Comparison of ENCODE assay signal across 21 cellular contexts in genomic region chr16:71507061-71507460, GRCh38. TPM values are rescaled to one million over a fixed set of nuclear protein-coding genes. Genes with fewer than 3 reads are reported as not detected.
DNase-seq lines count a peak whose midpoint lies in the region; ATAC-seq, FAIRE-seq and TF ChIP-seq lines count a peak whose summit lies in the region.
"Had no signal": no experiment of that assay in that cellular context is flagged by ENCODE, and none has a peak within 500 bp of the region (broad histone marks: within the 10 kb centered on the region; RNA-seq: fewer than 3 reads in every experiment).

No MANE protein-coding gene starts in this region.

- H3K27me3 ChIP-seq in HepG2 (ENCODE audit: control insufficient read depth in 1 of 2, insufficient read depth in 2 of 2, low read length in 2 of 2) (peaks cover 0 to 9% of the 10 kb centered on the region in 2 experiments; a peak in 1 of 5 replicates), right lobe of liver (no peaks in the 10 kb centered on the region)
- H3K27me3 ChIP-seq: BLaER1 had no signal

- DNase-seq in HepG2 (ENCODE audit: low spot score) (no peak), right lobe of liver (no peak), Calu3 (no peak), AML-193 (lab: John Stamatoyannopoulos, UW) (no peak)
- DNase-seq in activated T-helper 1 cell treated with anti-CD3 and anti-CD28 coated beads, Interleukin-12 subunit alpha, Interleukin-12 subunit beta, Interleukin-2, Interleukin-4 antibody, amounts not matched to agents 30 ng/mL and 10 ng/mL and 1 ng/mL, durations not matched to agents 14 hours and 24 hours and 36 hours (ENCODE audit: low spot score), result no peak
- DNase-seq: 8988T; BE2C; C1 segment of cervical spinal cord; CD4-positive, alpha-beta memory T cell; CD4-positive, CD25-positive, alpha-beta regulatory T cell; CD8-positive, alpha-beta memory T cell; COR-L47; DMS79 treated with DMSO at 0.1 percent for 48 hours; GF-D8 had no signal

- WGBS in HepG2 (ENCODE audit: low lambda C conversion rate), result 0% methylated on average over 1 of the region's 1 CpG
- WGBS in right lobe of liver (ENCODE audit: insufficient coverage, low coverage, low lambda C conversion rate, missing lambda C conversion rate), result 56% methylated on average over 1 of the region's 1 CpG

- TF ChIP-seq POLR2A in HepG2 (IDR thresholded peaks at IDR 0.05; ENCODE audit: insufficient read depth in 1 of 2, low read depth in 2 of 2, low read length in 2 of 2) (no peak), right lobe of liver (IDR thresholded peaks at IDR 0.05) (no peak)

- no peaks in the 10 kb centered on the region for H3K36me3 ChIP-seq in HepG2 (replicated peaks in 1 of 2; ENCODE audit: control insufficient read depth in 1 of 2, insufficient read depth in 2 of 2, low read length in 2 of 2)
- H3K36me3 ChIP-seq in right lobe of liver, result no peaks in the 10 kb centered on the region
- H3K36me3 ChIP-seq: BE2C, BLaER1 had no signal

- H3K27me3 Mint-ChIP-seq in Calu3 (ENCODE audit: unreplicated experiment), result no peaks in the 10 kb centered on the region
- peaks cover 5% of the 10 kb centered on the region for H3K27me3 Mint-ChIP-seq in activated T-helper 1 cell treated with anti-CD3 and anti-CD28 coated beads, Interleukin-12 subunit alpha, Interleukin-12 subunit beta, Interleukin-2, Interleukin-4 antibody, amounts not matched to agents 30 ng/mL and 10 ng/mL and 1 ng/mL, durations not matched to agents 14 hours and 24 hours and 36 hours (ENCODE audit: insufficient read depth)

- H3K4me1 Mint-ChIP-seq in Calu3 (ENCODE audit: low read depth, unreplicated experiment), result peaks cover 30% of the 10 kb centered on the region
- H3K4me1 Mint-ChIP-seq in activated T-helper 1 cell treated with anti-CD3 and anti-CD28 coated beads, Interleukin-12 subunit alpha, Interleukin-12 subunit beta, Interleukin-2, Interleukin-4 antibody, amounts not matched to agents 30 ng/mL and 10 ng/mL and 1 ng/mL, durations not matched to agents 14 hours and 24 hours and 36 hours (ENCODE audit: low read depth), result no peaks in the 10 kb centered on the region
- H3K4me1 Mint-ChIP-seq: CD14-positive monocyte; CD4-positive, alpha-beta memory T cell; CD4-positive, CD25-positive, alpha-beta regulatory T cell; CD8-positive, alpha-beta memory T cell had no signal

- peaks cover 5% of the 10 kb centered on the region for H3K9me3 Mint-ChIP-seq in Calu3 (ENCODE audit: low read depth, unreplicated experiment)
- H3K9me3 Mint-ChIP-seq in activated T-helper 1 cell treated with anti-CD3 and anti-CD28 coated beads, Interleukin-12 subunit alpha, Interleukin-12 subunit beta, Interleukin-2, Interleukin-4 antibody, amounts not matched to agents 30 ng/mL and 10 ng/mL and 1 ng/mL, durations not matched to agents 14 hours and 24 hours and 36 hours, result no peaks in the 10 kb centered on the region
- H3K9me3 Mint-ChIP-seq: CD4-positive, alpha-beta memory T cell; CD4-positive, CD25-positive, alpha-beta regulatory T cell; CD8-positive, alpha-beta memory T cell had no signal

- peak overlapping the region; percentile 1 for H3K27ac Mint-ChIP-seq in Calu3 (ENCODE audit: unreplicated experiment)
- H3K27ac Mint-ChIP-seq in activated T-helper 1 cell treated with anti-CD3 and anti-CD28 coated beads, Interleukin-12 subunit alpha, Interleukin-12 subunit beta, Interleukin-2, Interleukin-4 antibody, amounts not matched to agents 30 ng/mL and 10 ng/mL and 1 ng/mL, durations not matched to agents 14 hours and 24 hours and 36 hours, result no peak overlapping the region
- H3K27ac Mint-ChIP-seq: CD4-positive, alpha-beta memory T cell; CD4-positive, CD25-positive, alpha-beta regulatory T cell; CD8-positive, alpha-beta memory T cell had no signal

- H2AFZ ChIP-seq in HepG2 (ENCODE audit: low read length), result no peak overlapping the region

- in situ Hi-C loops in HepG2 (cut with HindIII; ENCODE audit: extremely low pct_ligation_motif_present, low pct_unique_long_range_greater_than_20kb), result no loop called here

- no peak overlapping the region for H3K4me3 Mint-ChIP-seq in Calu3 (ENCODE audit: low read depth, unreplicated experiment)
- no peak overlapping the region for H3K4me3 Mint-ChIP-seq in activated T-helper 1 cell treated with anti-CD3 and anti-CD28 coated beads, Interleukin-12 subunit alpha, Interleukin-12 subunit beta, Interleukin-2, Interleukin-4 antibody, amounts not matched to agents 30 ng/mL and 10 ng/mL and 1 ng/mL, durations not matched to agents 14 hours and 24 hours and 36 hours
- H3K4me3 Mint-ChIP-seq: CD14-positive monocyte; CD4-positive, alpha-beta memory T cell; CD4-positive, CD25-positive, alpha-beta regulatory T cell; CD8-positive, alpha-beta memory T cell had no signal

- no peaks in the 10 kb centered on the region for H3K4me1 ChIP-seq in HepG2 (ENCODE audit: insufficient read depth, low read length)
- H3K4me1 ChIP-seq in right lobe of liver, result no peaks in the 10 kb centered on the region
- H3K4me1 ChIP-seq: BE2C, BLaER1 had no signal

- TF ChIP-seq CTCF in HepG2 (CRISPR knock-in tag; IDR thresholded peaks at IDR 0.05) (no peak), right lobe of liver (IDR thresholded peaks at IDR 0.05) (no peak), Calu3 (IDR thresholded peaks at IDR 0.05; ENCODE audit: unreplicated experiment) (no peak)

- H3K36me3 Mint-ChIP-seq in Calu3 (ENCODE audit: insufficient read depth, unreplicated experiment), result peaks cover 5% of the 10 kb centered on the region
- no peaks in the 10 kb centered on the region for H3K36me3 Mint-ChIP-seq in activated T-helper 1 cell treated with anti-CD3 and anti-CD28 coated beads, Interleukin-12 subunit alpha, Interleukin-12 subunit beta, Interleukin-2, Interleukin-4 antibody, amounts not matched to agents 30 ng/mL and 10 ng/mL and 1 ng/mL, durations not matched to agents 14 hours and 24 hours and 36 hours (ENCODE audit: low read depth)
- H3K36me3 Mint-ChIP-seq: CD14-positive monocyte; CD4-positive, alpha-beta memory T cell; CD4-positive, CD25-positive, alpha-beta regulatory T cell; CD8-positive, alpha-beta memory T cell had no signal

- ATAC-seq in HepG2 (no peak), right lobe of liver (no peak)

- CTCF ChIA-PET in HepG2 (lab: Yijun Ruan, JAX; ENCODE audit: low intra/inter-chr PET ratio, low total read pairs), result no interaction called here
- CTCF ChIA-PET in Calu3 (lab: Charles Lee), result interaction anchor here (0.6 kb wide), 1 partner anchor 102 kb away, joined by 4 read pairs; no protein-coding TSS in a partner anchor

- H4K20me1 ChIP-seq in HepG2 (ENCODE audit: insufficient read depth, low read length), result no peaks in the 10 kb centered on the region
- H4K20me1 ChIP-seq: BLaER1 had no signal

- FAIRE-seq in HepG2 (lab: Jason Lieb, UNC), result no peak
- FAIRE-seq: A204.1, D721Med, G401.6, GM12891, GM19239 had no signal

- POLR2A ChIA-PET in HepG2 (lab: Yijun Ruan, JAX), result no interaction called here

- no peak for TF ChIP-seq RAD21 in HepG2 (CRISPR knock-in tag; IDR thresholded peaks at IDR 0.05)

- H3K27ac ChIP-seq in HepG2 (ENCODE audit: extremely low read length, insufficient read depth, low read length) (no peak overlapping the region), right lobe of liver (no peak overlapping the region)
- H3K27ac ChIP-seq: BLaER1 had no signal

- no peak overlapping the region for H3K9ac ChIP-seq in HepG2 (ENCODE audit: insufficient read depth, low read depth, low read length)
- H3K9ac ChIP-seq: BLaER1 had no signal

- BruUV-seq in HepG2 (replicated peaks; lab: Mats Ljungman, UMichigan) (no TSS peak), Calu3 (replicated peaks; lab: Mats Ljungman, UMichigan) (no TSS peak)

- H3K79me2 ChIP-seq in HepG2 (ENCODE audit: insufficient read depth, low read length), result no peaks in the 10 kb centered on the region

- H3K4me3 ChIP-seq in HepG2 (replicated peaks in 1 of 3; ENCODE audit: insufficient read depth in 1 of 3, low read depth in 2 of 3, low read length in 3 of 3), result no peak overlapping the region
- H3K4me3 ChIP-seq in right lobe of liver, result no peak overlapping the region
- H3K4me3 ChIP-seq: BLaER1 had no signal

- H3K4me2 ChIP-seq in HepG2 (ENCODE audit: low read depth, low read length), result no peak overlapping the region
- H3K4me2 ChIP-seq: BLaER1 had no signal

- no peaks in the 10 kb centered on the region for H3K9me3 ChIP-seq in HepG2 (ENCODE audit: low read length)
- no peaks in the 10 kb centered on the region for H3K9me3 ChIP-seq in right lobe of liver
- H3K9me3 ChIP-seq: BE2C, BLaER1 had no signal

- no peak for TF ChIP-seq EP300 in HepG2 (IDR thresholded peaks at IDR 0.05; ENCODE audit: low read depth in 2 of 2, low read length in 2 of 2)
- TF ChIP-seq EP300 in HepG2 (CRISPR knock-in tag; IDR thresholded peaks at IDR 0.05; ENCODE audit: borderline replicate concordance), result no peak

- intact Hi-C loops in HepG2 (cut with micrococcal nuclease; ENCODE audit: unreplicated experiment), result no loop called here
- intact Hi-C loops in right lobe of liver (cut with DNase I), result no loop called here
- intact Hi-C loops in Calu3 (cut with micrococcal nuclease; ENCODE audit: unreplicated experiment), result no loop called here
- intact Hi-C loops in activated T-helper 1 cell treated with anti-CD3 and anti-CD28 coated beads, Interleukin-12 subunit alpha, Interleukin-12 subunit beta, Interleukin-2, Interleukin-4 antibody, amounts not matched to agents 30 ng/mL and 10 ng/mL and 1 ng/mL, durations not matched to agents 14 hours and 24 hours and 36 hours (cut with micrococcal nuclease), result no loop called here

RNA-seq across cellular contexts. Expression of gene ZNF19, which starts 17.9 kb away (rescaled TPM):
- 4.6 and 5.8 TPM in 2 replicates for total RNA-seq in HepG2 (2016; rRNA removed; fragmentation: Illumina TruSeq; extraction: Trizol)
- total RNA-seq in HepG2 (2016; cell fraction: cytosol; rRNA removed; fragmentation: Illumina TruSeq; extraction: Trizol; ENCODE audit: low read depth), result 2.1 and 4.1 TPM in 2 replicates
- total RNA-seq in HepG2 (2016; cell fraction: insoluble cytoplasmic fraction; rRNA removed; fragmentation: Illumina TruSeq; extraction: Trizol), result 4.1 and 5.9 TPM in 2 replicates
- total RNA-seq in HepG2 (2016; cell fraction: membrane; rRNA removed; fragmentation: Illumina TruSeq; extraction: Trizol), result 5.0 and 5.7 TPM in 2 replicates
- 9.4 and 10.8 TPM in 2 replicates for total RNA-seq in HepG2 (2016; cell fraction: nucleus; rRNA removed; fragmentation: Illumina TruSeq; extraction: Trizol)
- 3.2 and 3.7 TPM in 2 replicates for polyA plus RNA-seq in HepG2 (2011; rRNA removed)
- polyA plus RNA-seq in HepG2 (2011; cell fraction: cytosol; rRNA removed), result 1.4 and 1.9 TPM in 2 replicates
- 6.9 and 16.9 TPM in 2 replicates for polyA plus RNA-seq in HepG2 (2011; cell fraction: nucleus; rRNA removed)
- 3.5 and 3.9 TPM in 2 replicates for polyA plus RNA-seq in HepG2 (2012)
- polyA plus RNA-seq in HepG2 (2016; cell fraction: cytosol; fragmentation: Illumina TruSeq; extraction: Trizol; ENCODE audit: low read depth), result 0.70 and 0.83 TPM in 2 replicates
- polyA plus RNA-seq in HepG2 (2016; cell fraction: insoluble cytoplasmic fraction; fragmentation: Illumina TruSeq; extraction: Trizol; ENCODE audit: low read depth), result 2.9 and 3.0 TPM in 2 replicates
- polyA plus RNA-seq in HepG2 (2016; cell fraction: membrane; fragmentation: Illumina TruSeq; extraction: Trizol; ENCODE audit: low read depth), result 1.4 and 1.8 TPM in 2 replicates
- polyA plus RNA-seq in HepG2 (2016; cell fraction: nucleus; fragmentation: Illumina TruSeq; extraction: Trizol; ENCODE audit: insufficient read depth, low read depth), result 5.9 and 7.3 TPM in 2 replicates
- 2.3 and 5.0 TPM in 2 replicates for polyA minus RNA-seq in HepG2 (2011; rRNA and poly(A)+ RNA removed; ENCODE audit: low replicate concordance)
- polyA minus RNA-seq in HepG2 (2011; cell fraction: cytosol; rRNA and poly(A)+ RNA removed), result 2.3 and 2.4 TPM in 2 replicates
- 20.5 and 25.0 TPM in 2 replicates for polyA minus RNA-seq in HepG2 (2011; cell fraction: nucleus; rRNA and poly(A)+ RNA removed)
- 1 to 10 TPM; 2.5 to 3.7 (median 2.6) TPM for total RNA-seq in right lobe of liver
- total RNA-seq in Calu3 (2022), result 11.1 and 11.3 TPM in 2 replicates
- 1.7 and 2.1 TPM in 2 replicates for total RNA-seq in activated T-helper 1 cell treated with anti-CD3 and anti-CD28 coated beads, Interleukin-12 subunit alpha, Interleukin-12 subunit beta, Interleukin-2, Interleukin-4 antibody, amounts not matched to agents 30 ng/mL and 10 ng/mL and 1 ng/mL, durations not matched to agents 14 hours and 24 hours and 36 hours

RNA-seq across cellular contexts. Expression of gene CHST4, which starts 19.2 kb away (rescaled TPM):
- total RNA-seq in HepG2 (2016; rRNA removed; fragmentation: Illumina TruSeq; extraction: Trizol) (not detected in 2 replicates), right lobe of liver (1 to 10 TPM; 2.0 to 6.5 (median 3.1) TPM), Calu3 (2022) (72.9 and 105 TPM in 2 replicates)
- not detected in 2 replicates for total RNA-seq in HepG2 (2016; cell fraction: cytosol; rRNA removed; fragmentation: Illumina TruSeq; extraction: Trizol; ENCODE audit: low read depth)
- total RNA-seq in HepG2 (2016; cell fraction: insoluble cytoplasmic fraction; rRNA removed; fragmentation: Illumina TruSeq; extraction: Trizol), result not detected in 2 replicates
- total RNA-seq in HepG2 (2016; cell fraction: membrane; rRNA removed; fragmentation: Illumina TruSeq; extraction: Trizol), result not detected in 2 replicates
- total RNA-seq in HepG2 (2016; cell fraction: nucleus; rRNA removed; fragmentation: Illumina TruSeq; extraction: Trizol), result not detected in 2 replicates
- polyA plus RNA-seq in HepG2 (2011; rRNA removed), result not detected in 2 replicates
- polyA plus RNA-seq in HepG2 (2011; cell fraction: cytosol; rRNA removed), result not detected in 2 replicates
- polyA plus RNA-seq in HepG2 (2011; cell fraction: nucleus; rRNA removed), result not detected in 2 replicates
- polyA plus RNA-seq in HepG2 (2012), result not detected in 2 replicates
- not detected in 2 replicates for polyA plus RNA-seq in HepG2 (2016; cell fraction: cytosol; fragmentation: Illumina TruSeq; extraction: Trizol; ENCODE audit: low read depth)
- polyA plus RNA-seq in HepG2 (2016; cell fraction: insoluble cytoplasmic fraction; fragmentation: Illumina TruSeq; extraction: Trizol; ENCODE audit: low read depth), result not detected in 2 replicates
- not detected in 2 replicates for polyA plus RNA-seq in HepG2 (2016; cell fraction: membrane; fragmentation: Illumina TruSeq; extraction: Trizol; ENCODE audit: low read depth)
- polyA plus RNA-seq in HepG2 (2016; cell fraction: nucleus; fragmentation: Illumina TruSeq; extraction: Trizol; ENCODE audit: insufficient read depth, low read depth), result not detected in 2 replicates
- not detected in 2 replicates for polyA minus RNA-seq in HepG2 (2011; rRNA and poly(A)+ RNA removed; ENCODE audit: low replicate concordance)
- polyA minus RNA-seq in HepG2 (2011; cell fraction: cytosol; rRNA and poly(A)+ RNA removed), result not detected in 2 replicates
- not detected in 2 replicates for polyA minus RNA-seq in HepG2 (2011; cell fraction: nucleus; rRNA and poly(A)+ RNA removed)
- total RNA-seq in activated T-helper 1 cell treated with anti-CD3 and anti-CD28 coated beads, Interleukin-12 subunit alpha, Interleukin-12 subunit beta, Interleukin-2, Interleukin-4 antibody, amounts not matched to agents 30 ng/mL and 10 ng/mL and 1 ng/mL, durations not matched to agents 14 hours and 24 hours and 36 hours, result not detected in 2 replicates
- total RNA-seq: CD4-positive, alpha-beta memory T cell; CD4-positive, CD25-positive, alpha-beta regulatory T cell; CD8-positive, alpha-beta memory T cell had no signal
- polyA plus RNA-seq: CD14-positive monocyte; CD4-positive, alpha-beta memory T cell; CD4-positive, CD25-positive, alpha-beta regulatory T cell; CD8-positive, alpha-beta memory T cell had no signal

RNA-seq across cellular contexts. Expression of gene ZNF23, which starts 45.0 kb away (rescaled TPM):
- total RNA-seq in HepG2 (2016; rRNA removed; fragmentation: Illumina TruSeq; extraction: Trizol) (12.2 and 14.0 TPM in 2 replicates), right lobe of liver (1 to 10 TPM; 3.1 to 4.8 (median 3.9) TPM), Calu3 (2022) (13.3 and 13.9 TPM in 2 replicates)
- 3.5 and 3.6 TPM in 2 replicates for total RNA-seq in HepG2 (2016; cell fraction: cytosol; rRNA removed; fragmentation: Illumina TruSeq; extraction: Trizol; ENCODE audit: low read depth)
- 13.3 and 16.5 TPM in 2 replicates for total RNA-seq in HepG2 (2016; cell fraction: insoluble cytoplasmic fraction; rRNA removed; fragmentation: Illumina TruSeq; extraction: Trizol)
- total RNA-seq in HepG2 (2016; cell fraction: membrane; rRNA removed; fragmentation: Illumina TruSeq; extraction: Trizol), result 10.1 and 11.2 TPM in 2 replicates
- 10.9 and 15.4 TPM in 2 replicates for total RNA-seq in HepG2 (2016; cell fraction: nucleus; rRNA removed; fragmentation: Illumina TruSeq; extraction: Trizol)
- 8.6 and 9.0 TPM in 2 replicates for polyA plus RNA-seq in HepG2 (2011; rRNA removed)
- polyA plus RNA-seq in HepG2 (2011; cell fraction: cytosol; rRNA removed), result 4.5 and 5.9 TPM in 2 replicates
- polyA plus RNA-seq in HepG2 (2011; cell fraction: nucleus; rRNA removed), result 20.0 and 26.0 TPM in 2 replicates
- polyA plus RNA-seq in HepG2 (2012), result 9.4 and 12.6 TPM in 2 replicates
- polyA plus RNA-seq in HepG2 (2016; cell fraction: cytosol; fragmentation: Illumina TruSeq; extraction: Trizol; ENCODE audit: low read depth), result 3.0 and 4.3 TPM in 2 replicates
- polyA plus RNA-seq in HepG2 (2016; cell fraction: insoluble cytoplasmic fraction; fragmentation: Illumina TruSeq; extraction: Trizol; ENCODE audit: low read depth), result 13.3 and 14.9 TPM in 2 replicates
- polyA plus RNA-seq in HepG2 (2016; cell fraction: membrane; fragmentation: Illumina TruSeq; extraction: Trizol; ENCODE audit: low read depth), result 6.6 and 7.5 TPM in 2 replicates
- polyA plus RNA-seq in HepG2 (2016; cell fraction: nucleus; fragmentation: Illumina TruSeq; extraction: Trizol; ENCODE audit: insufficient read depth, low read depth), result 23.3 and 26.4 TPM in 2 replicates
- polyA minus RNA-seq in HepG2 (2011; rRNA and poly(A)+ RNA removed; ENCODE audit: low replicate concordance), result 3.7 and 8.1 TPM in 2 replicates
- polyA minus RNA-seq in HepG2 (2011; cell fraction: cytosol; rRNA and poly(A)+ RNA removed), result 2.6 and 3.8 TPM in 2 replicates
- 14.2 and 15.2 TPM in 2 replicates for polyA minus RNA-seq in HepG2 (2011; cell fraction: nucleus; rRNA and poly(A)+ RNA removed)
- 4.9 and 6.4 TPM in 2 replicates for total RNA-seq in activated T-helper 1 cell treated with anti-CD3 and anti-CD28 coated beads, Interleukin-12 subunit alpha, Interleukin-12 subunit beta, Interleukin-2, Interleukin-4 antibody, amounts not matched to agents 30 ng/mL and 10 ng/mL and 1 ng/mL, durations not matched to agents 14 hours and 24 hours and 36 hours
